25 cellular contexts compared by ENCODE assay signal in genomic region chr19:12864721-12865715, GRCh38. TPM values are rescaled to one million over a fixed set of nuclear protein-coding genes. Genes with fewer than 3 reads are reported as not detected.
DNase-seq lines count a peak whose midpoint lies in the region; ATAC-seq and TF ChIP-seq lines count a peak whose summit lies in the region.
"Had no signal": no experiment of that assay in that cellular context is flagged by ENCODE, and none has a peak within 500 bp of the region (broad histone marks: within the 10 kb centered on the region; RNA-seq: fewer than 3 reads in every experiment).

No MANE protein-coding gene starts in this region.

- no peaks in the 10 kb centered on the region for H3K36me3 Mint-ChIP-seq in activated naive CD8-positive, alpha-beta T cell
- no peaks in the 10 kb centered on the region for H3K36me3 Mint-ChIP-seq in activated naive CD8-positive, alpha-beta T cell treated with anti-CD3 and anti-CD28 coated beads for 36 hours
- no peaks in the 10 kb centered on the region for H3K36me3 Mint-ChIP-seq in activated naive CD8-positive, alpha-beta T cell treated with anti-CD3 and anti-CD28 coated beads, Interleukin-2, amount 50 U/mL, for 24 hours (ENCODE audit: low read depth)
- H3K36me3 Mint-ChIP-seq in endothelial cell (ENCODE audit: low read depth, unreplicated experiment), result peaks cover 3% of the 10 kb centered on the region
- H3K36me3 Mint-ChIP-seq: T-cell had no signal

- peaks cover 6% of the 10 kb centered on the region for H3K4me1 Mint-ChIP-seq in activated naive CD8-positive, alpha-beta T cell (ENCODE audit: low read depth)
- H3K4me1 Mint-ChIP-seq in activated naive CD8-positive, alpha-beta T cell treated with anti-CD3 and anti-CD28 coated beads for 36 hours, result peaks cover 4% of the 10 kb centered on the region
- peaks cover 11% of the 10 kb centered on the region for H3K4me1 Mint-ChIP-seq in activated naive CD8-positive, alpha-beta T cell treated with anti-CD3 and anti-CD28 coated beads, Interleukin-2, amount 50 U/mL, for 24 hours
- H3K4me1 Mint-ChIP-seq in endothelial cell (ENCODE audit: unreplicated experiment), result peaks cover 4% of the 10 kb centered on the region

- no peak for TF ChIP-seq EP300 in ovary (IDR thresholded peaks at IDR 0.05)

- H3K4me3 Mint-ChIP-seq in activated naive CD8-positive, alpha-beta T cell, result peak overlapping the region; percentile 38
- no peak overlapping the region for H3K4me3 Mint-ChIP-seq in activated naive CD8-positive, alpha-beta T cell treated with anti-CD3 and anti-CD28 coated beads for 36 hours
- peak overlapping the region; percentile 11 for H3K4me3 Mint-ChIP-seq in activated naive CD8-positive, alpha-beta T cell treated with anti-CD3 and anti-CD28 coated beads, Interleukin-2, amount 50 U/mL, for 24 hours
- no peak overlapping the region for H3K4me3 Mint-ChIP-seq in endothelial cell (ENCODE audit: unreplicated experiment)
- H3K4me3 Mint-ChIP-seq: activated CD4-positive, alpha-beta T cell treated with anti-CD3 and anti-CD28 coated beads, Interleukin-2, amount 10 ng/mL, durations not matched to agents 7 days and 5 days had no signal

- intact Hi-C loops in mucosa of descending colon (cut with DNase I, micrococcal nuclease), result no loop called here
- intact Hi-C loops in left ventricle myocardium superior (cut with micrococcal nuclease), result no loop called here
- intact Hi-C loops in ovary (cut with DNase I), result no loop called here

- no peak for ATAC-seq in activated naive CD8-positive, alpha-beta T cell treated with anti-CD3 and anti-CD28 coated beads, Interleukin-2, amount 50 U/mL, for 24 hours
- ATAC-seq in mucosa of descending colon (peak; percentile 56), left ventricle myocardium superior (no peak)
- ATAC-seq: right cardiac atrium, T-cell had no signal

- H3K4me3 ChIP-seq in mucosa of descending colon (no peak overlapping the region), ovary (no peak overlapping the region)
- H3K4me3 ChIP-seq: cardiac muscle cell, heart left ventricle had no signal

- H3K27me3 Mint-ChIP-seq in activated naive CD8-positive, alpha-beta T cell, result no peaks in the 10 kb centered on the region
- H3K27me3 Mint-ChIP-seq in activated naive CD8-positive, alpha-beta T cell treated with anti-CD3 and anti-CD28 coated beads for 36 hours, result no peaks in the 10 kb centered on the region
- peaks cover 7% of the 10 kb centered on the region for H3K27me3 Mint-ChIP-seq in activated naive CD8-positive, alpha-beta T cell treated with anti-CD3 and anti-CD28 coated beads, Interleukin-2, amount 50 U/mL, for 24 hours
- H3K27me3 Mint-ChIP-seq in endothelial cell (ENCODE audit: unreplicated experiment), result peaks cover 7% of the 10 kb centered on the region

- no peaks in the 10 kb centered on the region for H3K27me3 ChIP-seq in ovary
- H3K27me3 ChIP-seq: cardiac muscle cell had no signal

- peaks cover 6% of the 10 kb centered on the region for H3K4me1 ChIP-seq in mucosa of descending colon (ENCODE audit: low read depth)
- H3K4me1 ChIP-seq in ovary (ENCODE audit: insufficient read depth), result no peaks in the 10 kb centered on the region

- TF ChIP-seq CTCF in mucosa of descending colon (IDR thresholded peaks at IDR 0.05), result no peak
- TF ChIP-seq CTCF in endothelial cell (IDR thresholded peaks at IDR 0.05; ENCODE audit: unreplicated experiment), result no peak
- no peak for TF ChIP-seq CTCF in ovary (IDR thresholded peaks at IDR 0.05)

- WGBS in ovary, 3 donors, result 86 to 88% (median 88%) methylated on average over 34 of the region's 34 CpGs

- TF ChIP-seq POLR2A in ovary (IDR thresholded peaks at IDR 0.05), result no peak

- H3K36me3 ChIP-seq in mucosa of descending colon (ENCODE audit: low read depth) (no peaks in the 10 kb centered on the region), ovary (no peaks in the 10 kb centered on the region)
- H3K36me3 ChIP-seq: cardiac muscle cell, heart left ventricle had no signal

- H3K27ac ChIP-seq in ovary, result no peak overlapping the region
- H3K27ac ChIP-seq: cardiac muscle cell, heart left ventricle had no signal

- no peak overlapping the region for H3K27ac Mint-ChIP-seq in activated naive CD8-positive, alpha-beta T cell
- H3K27ac Mint-ChIP-seq in activated naive CD8-positive, alpha-beta T cell treated with anti-CD3 and anti-CD28 coated beads for 36 hours, result no peak overlapping the region
- H3K27ac Mint-ChIP-seq in activated naive CD8-positive, alpha-beta T cell treated with anti-CD3 and anti-CD28 coated beads, Interleukin-2, amount 50 U/mL, for 24 hours, result no peak overlapping the region
- H3K27ac Mint-ChIP-seq in endothelial cell (ENCODE audit: unreplicated experiment), result no peak overlapping the region
- H3K27ac Mint-ChIP-seq: activated CD4-positive, alpha-beta T cell treated with anti-CD3 and anti-CD28 coated beads, Interleukin-2, amount 10 ng/mL, durations not matched to agents 7 days and 5 days; T-cell had no signal

- H3K9me3 ChIP-seq in mucosa of descending colon, result no peaks in the 10 kb centered on the region
- no peaks in the 10 kb centered on the region for H3K9me3 ChIP-seq in ovary
- H3K9me3 ChIP-seq: heart left ventricle had no signal

- DNase-seq in activated naive CD8-positive, alpha-beta T cell treated with anti-CD3 and anti-CD28 coated beads for 36 hours, result no peak
- no peak for DNase-seq in activated naive CD8-positive, alpha-beta T cell treated with anti-CD3 and anti-CD28 coated beads, Interleukin-2, amount 50 U/mL, for 24 hours
- DNase-seq in mucosa of descending colon (peak in 2 of 3 donors; percentile 44 to 48), endothelial cell (ENCODE audit: low spot score) (no peak), AML-193 (lab: John Stamatoyannopoulos, UW) (no peak), left ventricle myocardium superior (no peak), ovary (no peak)
- DNase-seq: activated CD4-positive, alpha-beta T cell treated with anti-CD3 and anti-CD28 coated beads, Interleukin-2, amount 10 ng/mL, durations not matched to agents 7 days and 5 days; activated effector memory CD4-positive, alpha-beta T cell treated with Interleukin-2 at 50 U/mL for 16 hours; C1 segment of cervical spinal cord; dermis blood vessel endothelial cell; GDM1; heart left ventricle; NCI-H524 treated with DMSO at 0.1 percent for 48 hours; occipital lobe; right cardiac atrium; Right ventricle myocardium superior; T-cell had no signal

- H3K9me3 Mint-ChIP-seq in activated naive CD8-positive, alpha-beta T cell (ENCODE audit: low read depth), result no peaks in the 10 kb centered on the region
- H3K9me3 Mint-ChIP-seq in activated naive CD8-positive, alpha-beta T cell treated with anti-CD3 and anti-CD28 coated beads for 36 hours, result no peaks in the 10 kb centered on the region
- H3K9me3 Mint-ChIP-seq in activated naive CD8-positive, alpha-beta T cell treated with anti-CD3 and anti-CD28 coated beads, Interleukin-2, amount 50 U/mL, for 24 hours, result no peaks in the 10 kb centered on the region
- no peaks in the 10 kb centered on the region for H3K9me3 Mint-ChIP-seq in endothelial cell (ENCODE audit: unreplicated experiment)
- H3K9me3 Mint-ChIP-seq: activated CD4-positive, alpha-beta T cell treated with anti-CD3 and anti-CD28 coated beads, Interleukin-2, amount 10 ng/mL, durations not matched to agents 7 days and 5 days; T-cell had no signal

RNA-seq across cellular contexts. Expression of gene DNASE2, which starts 16.2 kb away (rescaled TPM):
- 10 to 100 TPM; 21.5 to 22.2 TPM for total RNA-seq in activated naive CD8-positive, alpha-beta T cell treated with anti-CD3 and anti-CD28 coated beads for 36 hours
- total RNA-seq in mucosa of descending colon, result 10 to 100 TPM; 22.8 to 31.8 (median 30.3) TPM
- 12.2 TPM for total RNA-seq in endothelial cell (ENCODE audit: unreplicated experiment)
- total RNA-seq in left ventricle myocardium superior, result 19.2 TPM
- 10 to 100 TPM; 20.9 to 35.8 (median 26.5) TPM for total RNA-seq in ovary
- polyA plus RNA-seq in ovary, result 10 to 100 TPM; 43.1 to 54.2 TPM

RNA-seq across cellular contexts. Expression of gene KLF1, which starts 22.0 kb away (rescaled TPM):
- total RNA-seq in activated naive CD8-positive, alpha-beta T cell treated with anti-CD3 and anti-CD28 coated beads for 36 hours, result under 1 TPM; 0.34 to 0.39 TPM
- total RNA-seq in mucosa of descending colon (not detected), endothelial cell (ENCODE audit: unreplicated experiment) (0.54 TPM), left ventricle myocardium superior (not detected), ovary (under 1 TPM in 1 of 7 donors, not detected in 6; 0.13 TPM)
- polyA plus RNA-seq in ovary, result not detected
- total RNA-seq: HT1080, mucosa of gallbladder, right cardiac atrium, Right ventricle myocardium superior, subcutaneous adipose tissue had no signal
- polyA plus RNA-seq: heart left ventricle, right cardiac atrium had no signal

RNA-seq across cellular contexts. Expression of gene GCDH, which starts 25.9 kb away (rescaled TPM):
- total RNA-seq in activated naive CD8-positive, alpha-beta T cell treated with anti-CD3 and anti-CD28 coated beads for 36 hours, result 10 to 100 TPM; 41.2 to 42.5 TPM
- total RNA-seq in mucosa of descending colon, result 10 to 100 TPM; 24.2 to 27.2 (median 24.7) TPM
- total RNA-seq in endothelial cell (ENCODE audit: unreplicated experiment), result 20.0 TPM
- total RNA-seq in left ventricle myocardium superior, result 30.5 TPM
- total RNA-seq in ovary, result 10 to 100 TPM; 17.7 to 36.3 (median 28.4) TPM
- 10 to 100 TPM; 11.9 to 35.3 TPM for polyA plus RNA-seq in ovary

RNA-seq across cellular contexts. Expression of gene MAST1, which starts 26.7 kb away (rescaled TPM):
- 1 to 10 TPM; 1.2 to 2.0 TPM for total RNA-seq in activated naive CD8-positive, alpha-beta T cell treated with anti-CD3 and anti-CD28 coated beads for 36 hours
- total RNA-seq in mucosa of descending colon (1 to 10 TPM in 2 of 3 donors, under 1 TPM in 1; 0.69 to 4.1 (median 1.2) TPM), endothelial cell (ENCODE audit: unreplicated experiment) (4.1 TPM), left ventricle myocardium superior (0.12 TPM), ovary (1 to 10 TPM in 4 of 7 donors, under 1 TPM in 3; 0.25 to 1.4 (median 1.1) TPM)
- 1 to 10 TPM in 1 of 2 donors, under 1 TPM in 1; 0.40 to 2.4 TPM for polyA plus RNA-seq in ovary
- total RNA-seq: Right ventricle myocardium superior had no signal

RNA-seq across cellular contexts. Expression of gene RTBDN, which starts 30.6 kb away (rescaled TPM):
- total RNA-seq in activated naive CD8-positive, alpha-beta T cell treated with anti-CD3 and anti-CD28 coated beads for 36 hours, result not detected
- total RNA-seq in mucosa of descending colon (1 to 10 TPM in 1 of 3 donors, under 1 TPM in 1, not detected in 1; 0.87 to 1.7 TPM), endothelial cell (ENCODE audit: unreplicated experiment) (not detected), left ventricle myocardium superior (not detected), ovary (not detected)
- not detected for polyA plus RNA-seq in ovary
- total RNA-seq: activated CD4-positive, alpha-beta T cell treated with anti-CD3 and anti-CD28 coated beads, Interleukin-2, amount 10 ng/mL, durations not matched to agents 7 days and 5 days; cardiac muscle cell; dermis blood vessel endothelial cell; heart left ventricle; HT1080; lower leg skin; mucosa of gallbladder; right cardiac atrium; Right ventricle myocardium superior; subcutaneous adipose tissue; T-cell; urinary bladder had no signal
- polyA plus RNA-seq: cardiac muscle cell, heart left ventricle, right cardiac atrium had no signal

Comparison
In these comparisons a context has a peak if more than half of its experiments do, and no peak if none do; other contexts are left out.
1. H3K4me3 Mint-ChIP-seq: peak in activated naive CD8-positive, alpha-beta T cell (single experiment) and activated naive CD8-positive, alpha-beta T cell treated with anti-CD3 and anti-CD28 coated beads, Interleukin-2, amount 50 U/mL, for 24 hours (single experiment); none in activated naive CD8-positive, alpha-beta T cell treated with anti-CD3 and anti-CD28 coated beads for 36 hours (single experiment) and endothelial cell (single experiment).
2. DNase-seq: peak in mucosa of descending colon (2 of 3); none in activated naive CD8-positive, alpha-beta T cell treated with anti-CD3 and anti-CD28 coated beads for 36 hours (single experiment), activated naive CD8-positive, alpha-beta T cell treated with anti-CD3 and anti-CD28 coated beads, Interleukin-2, amount 50 U/mL, for 24 hours (single experiment), endothelial cell (single experiment), AML-193 (0 of 2), left ventricle myocardium superior (single experiment) and ovary (0 of 5).